9 cellular contexts compared by ENCODE assay signal in the genomic region with DNA sequence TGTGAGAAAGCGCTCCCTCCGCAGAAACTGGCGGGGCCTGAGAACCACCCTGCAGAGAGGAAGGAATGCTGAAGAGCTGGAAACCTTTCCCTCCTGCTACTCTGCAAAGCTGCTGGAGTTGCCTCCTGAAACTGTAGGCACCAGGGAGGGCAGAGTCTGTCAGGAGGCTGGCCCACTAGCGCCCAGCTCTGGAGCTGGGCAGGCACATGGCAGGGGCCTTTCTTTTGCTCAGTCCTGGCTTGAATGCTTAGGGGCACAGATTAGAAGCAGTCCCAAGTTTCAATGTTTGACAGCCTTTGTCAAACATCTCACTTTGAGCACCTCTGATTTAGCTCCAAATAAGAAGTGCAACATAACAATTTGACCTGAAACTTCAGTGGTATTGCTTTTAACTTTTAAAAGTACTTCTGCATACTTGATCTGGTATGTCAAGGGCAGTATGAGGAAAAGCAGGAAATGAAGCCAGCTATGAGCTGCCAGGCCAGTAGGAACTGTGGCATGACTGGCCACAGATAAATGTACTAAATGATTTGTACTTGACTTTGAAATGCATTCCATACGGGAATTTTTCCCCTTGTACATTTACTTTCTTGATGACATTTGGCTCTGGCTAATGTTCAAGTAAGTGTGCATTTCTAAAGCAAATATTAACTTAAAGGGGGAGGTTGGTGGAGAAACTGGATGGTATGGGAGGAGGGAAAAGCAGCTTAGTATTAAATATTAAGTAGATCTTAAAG. TPM values are rescaled to one million over a fixed set of nuclear protein-coding genes. Genes with fewer than 3 reads are reported as not detected.
DNase-seq lines count a peak whose midpoint lies in the region; ATAC-seq, FAIRE-seq and TF ChIP-seq lines count a peak whose summit lies in the region.
"Had no signal": no experiment of that assay in that cellular context is flagged by ENCODE, and none has a peak within 500 bp of the region (broad histone marks: within the 10 kb centered on the region; RNA-seq: fewer than 3 reads in every experiment).

No MANE protein-coding gene starts in this region.

- H3K9me1 ChIP-seq in keratinocyte (ENCODE audit: control insufficient read depth, extremely low read depth, insufficient read depth, low read length) = no peaks in the 10 kb centered on the region

- DNase-seq in M059J (ENCODE audit: low read depth) = peak; percentile 68
- DNase-seq in T47D (ENCODE audit: low read depth in 1 of 2, low spot score in 1 of 2) = peak; percentile 47 to 57
- no peak for DNase-seq in keratinocyte (ENCODE audit: low read depth, low spot score)
- no peak for DNase-seq in tibial nerve (ENCODE audit: low spot score in 2 of 2)
- no peak for DNase-seq in NCI-H82 treated with DMSO at 0.1 percent for 48 hours (lab: John Stamatoyannopoulos, UW; ENCODE audit: unreplicated experiment)
- DNase-seq in NCI-H146 treated with DMSO at 0.1 percent for 48 hours (lab: John Stamatoyannopoulos, UW; ENCODE audit: unreplicated experiment) = no peak
- DNase-seq: NCI-H345 had no signal

- H3K9me3 ChIP-seq in keratinocyte (ENCODE audit: control insufficient read depth, low read depth, low read length) (no peaks in the 10 kb centered on the region), tibial nerve (no peaks in the 10 kb centered on the region)

- H3K36me3 ChIP-seq in keratinocyte (ENCODE audit: control insufficient read depth in 2 of 2, extremely low read depth in 1 of 2, insufficient read depth in 2 of 2, low read length in 2 of 2) = peaks cover 26 to 61% of the 10 kb centered on the region in 2 experiments
- H3K36me3 ChIP-seq in tibial nerve = no peaks in the 10 kb centered on the region

- H3K79me2 ChIP-seq in keratinocyte (ENCODE audit: control insufficient read depth, insufficient read depth, low read length) = peaks cover 55% of the 10 kb centered on the region

- no peak for TF ChIP-seq EP300 in tibial nerve (IDR thresholded peaks at IDR 0.05)

- H3K27me3 ChIP-seq in keratinocyte (ENCODE audit: control insufficient read depth, extremely low read depth, insufficient read depth, low read length) (no peaks in the 10 kb centered on the region), tibial nerve (no peaks in the 10 kb centered on the region)

- ATAC-seq in GM19023 (IDR thresholded peaks at IDR 0.05; ENCODE audit: unreplicated experiment) = no peak

- FAIRE-seq in keratinocyte (lab: Jason Lieb, UNC) = no peak

- TF ChIP-seq CTCF in keratinocyte (optimal IDR thresholded peaks at IDR 0.05 in 1 of 3, IDR thresholded peaks at IDR 0.05 in 1 of 3, conservative IDR thresholded peaks at IDR 0.05 in 1 of 3; ENCODE audit: extremely low read depth in 1 of 3, insufficient read depth in 2 of 3, low read length in 3 of 3) (no peak), tibial nerve (IDR thresholded peaks at IDR 0.05) (no peak)

- no peak overlapping the region for H2AFZ ChIP-seq in keratinocyte (ENCODE audit: control insufficient read depth, low read length)

- H3K9ac ChIP-seq in keratinocyte (ENCODE audit: control insufficient read depth, extremely low read depth, insufficient read depth, low read length) = peak overlapping the region; percentile 93

- TF ChIP-seq POLR2A in tibial nerve (IDR thresholded peaks at IDR 0.05) = no peak

- H3K4me3 ChIP-seq in keratinocyte (ENCODE audit: control insufficient read depth in 2 of 3, extremely low read depth in 1 of 3, insufficient read depth in 2 of 3, low read depth in 1 of 3, low read length in 3 of 3) (peak overlapping the region in 2 of 3 experiments; percentile 3 to 7), tibial nerve (no peak overlapping the region)

- H3K4me2 ChIP-seq in keratinocyte (ENCODE audit: control insufficient read depth, extremely low read depth, insufficient read depth, low read depth, low read length) = peak overlapping the region; percentile 72

- dilution Hi-C loops in keratinocyte (cut with MboI; ENCODE audit: extremely low pct_ligation_motif_present, low sequenced_read_pairs) = no loop called here

- in situ Hi-C loops in T47D (cut with HindIII; ENCODE audit: low pct_unique_long_range_greater_than_20kb, low sequenced_read_pairs) = no loop called here

- H3K4me1 ChIP-seq in keratinocyte (ENCODE audit: control insufficient read depth, extremely low read depth, insufficient read depth, low read length) (peaks cover 97% of the 10 kb centered on the region), tibial nerve (peaks cover 0 to 60% (median 23%) of the 10 kb centered on the region in 4 donors)

- no peaks in the 10 kb centered on the region for H4K20me1 ChIP-seq in keratinocyte (ENCODE audit: control insufficient read depth, extremely low read depth, insufficient read depth, low read length)

- 12 to 42% methylated on average over 1 to 5 of the region's 5 CpGs for WGBS in tibial nerve, 2 donors

- H3K27ac ChIP-seq in keratinocyte (ENCODE audit: control insufficient read depth, insufficient read depth, low read length) (peak overlapping the region; percentile 99), tibial nerve (peak overlapping the region in 3 of 4 donors; percentile 26 to 50 (median 38))

RNA-seq across cellular contexts. Expression of gene C1orf116, which starts 7.2 kb away (rescaled TPM):
- not detected in 2 replicates for total RNA-seq in M059J (2014; rRNA removed; shearing (Covaris generic))
- polyA plus RNA-seq in keratinocyte = 38.8 to 69.2 TPM (median 65.3 TPM) in 3 replicates
- 55.5 TPM for polyA plus RNA-seq in keratinocyte (2011; ENCODE audit: low read depth)
- polyA plus RNA-seq in keratinocyte (2011; cell fraction: cytosol; rRNA removed) = 46.7 and 49.2 TPM in 2 replicates
- 136 and 166 TPM in 2 replicates for polyA plus RNA-seq in keratinocyte (2011; cell fraction: nucleus; rRNA removed)
- polyA plus RNA-seq in keratinocyte (2012; ENCODE audit: low replicate concordance) = 89.2 and 97.4 TPM in 2 replicates
- 45.2 to 149 TPM (median 67.3 TPM) in 3 replicates for polyA minus RNA-seq in keratinocyte
- polyA minus RNA-seq in keratinocyte (2011; cell fraction: cytosol; rRNA and poly(A)+ RNA removed) = 29.2 TPM
- 65.2 and 94.2 TPM in 2 replicates for polyA minus RNA-seq in keratinocyte (2011; cell fraction: nucleus; rRNA and poly(A)+ RNA removed)
- total RNA-seq in tibial nerve = under 1 TPM in 1 of 4 donors, not detected in 3; 0.44 TPM
- total RNA-seq: activated CD8-positive, alpha-beta memory T cell treated with anti-CD3 and anti-CD28 coated beads for 36 hours had no signal

RNA-seq across cellular contexts. Expression of gene YOD1, which starts 25.7 kb away (rescaled TPM):
- 5.1 and 6.0 TPM in 2 replicates for total RNA-seq in M059J (2014; rRNA removed; shearing (Covaris generic))
- 3.2 to 5.2 TPM (median 3.4 TPM) in 3 replicates for polyA plus RNA-seq in keratinocyte
- 93.0 TPM for polyA plus RNA-seq in keratinocyte (2011; ENCODE audit: low read depth)
- 0.71 and 2.0 TPM in 2 replicates for polyA plus RNA-seq in keratinocyte (2011; cell fraction: cytosol; rRNA removed)
- 7.1 and 10.2 TPM in 2 replicates for polyA plus RNA-seq in keratinocyte (2011; cell fraction: nucleus; rRNA removed)
- polyA plus RNA-seq in keratinocyte (2012; ENCODE audit: low replicate concordance) = 4.4 and 38.4 TPM in 2 replicates
- 1.8 to 7.8 TPM (median 3.2 TPM) in 3 replicates for polyA minus RNA-seq in keratinocyte
- 2.7 TPM for polyA minus RNA-seq in keratinocyte (2011; cell fraction: cytosol; rRNA and poly(A)+ RNA removed)
- polyA minus RNA-seq in keratinocyte (2011; cell fraction: nucleus; rRNA and poly(A)+ RNA removed) = 8.2 and 14.3 TPM in 2 replicates
- 10 to 100 TPM in 3 of 4 donors, 1 to 10 TPM in 1; 6.9 to 11.8 (median 10.7) TPM for total RNA-seq in tibial nerve

RNA-seq across cellular contexts. Expression of gene PFKFB2, which starts 27.8 kb away (rescaled TPM):
- total RNA-seq in M059J (2014; rRNA removed; shearing (Covaris generic)) = 6.4 and 6.5 TPM in 2 replicates
- 8.7 to 13.9 TPM (median 12.2 TPM) in 3 replicates for polyA plus RNA-seq in keratinocyte
- 36.2 TPM for polyA plus RNA-seq in keratinocyte (2011; ENCODE audit: low read depth)
- polyA plus RNA-seq in keratinocyte (2011; cell fraction: cytosol; rRNA removed) = 7.0 and 10.5 TPM in 2 replicates
- 22.4 and 25.8 TPM in 2 replicates for polyA plus RNA-seq in keratinocyte (2011; cell fraction: nucleus; rRNA removed)
- polyA plus RNA-seq in keratinocyte (2012; ENCODE audit: low replicate concordance) = 9.1 and 34.8 TPM in 2 replicates
- polyA minus RNA-seq in keratinocyte = 8.6 to 27.5 TPM (median 25.9 TPM) in 3 replicates
- polyA minus RNA-seq in keratinocyte (2011; cell fraction: cytosol; rRNA and poly(A)+ RNA removed) = 8.8 TPM
- 20.5 and 30.3 TPM in 2 replicates for polyA minus RNA-seq in keratinocyte (2011; cell fraction: nucleus; rRNA and poly(A)+ RNA removed)
- total RNA-seq in tibial nerve = 1 to 10 TPM; 6.5 to 9.8 (median 8.6) TPM

RNA-seq across cellular contexts. Expression of gene FCAMR, which starts 55.1 kb away (rescaled TPM):
- not detected in 2 replicates for total RNA-seq in M059J (2014; rRNA removed; shearing (Covaris generic))
- not detected in 3 replicates for polyA plus RNA-seq in keratinocyte
- not detected for polyA plus RNA-seq in keratinocyte (2011; ENCODE audit: low read depth)
- not detected in 2 replicates for polyA plus RNA-seq in keratinocyte (2011; cell fraction: cytosol; rRNA removed)
- polyA plus RNA-seq in keratinocyte (2011; cell fraction: nucleus; rRNA removed) = not detected in 2 replicates
- not detected in 2 replicates for polyA plus RNA-seq in keratinocyte (2012; ENCODE audit: low replicate concordance)
- polyA minus RNA-seq in keratinocyte = not detected in 3 replicates
- not detected for polyA minus RNA-seq in keratinocyte (2011; cell fraction: cytosol; rRNA and poly(A)+ RNA removed)
- not detected in 2 replicates for polyA minus RNA-seq in keratinocyte (2011; cell fraction: nucleus; rRNA and poly(A)+ RNA removed)
- not detected for total RNA-seq in tibial nerve
- total RNA-seq: activated CD8-positive, alpha-beta memory T cell treated with anti-CD3 and anti-CD28 coated beads for 36 hours had no signal

Comparison
In these comparisons a context has a peak if more than half of its experiments do, and no peak if none do; other contexts are left out.
1. DNase-seq: peak in M059J (single experiment) and T47D (2 of 2); none in keratinocyte (single experiment), tibial nerve (0 of 2), NCI-H82 treated with DMSO at 0.1 percent for 48 hours (single experiment) and NCI-H146 treated with DMSO at 0.1 percent for 48 hours (single experiment).
2. H3K4me3 ChIP-seq: peak in keratinocyte (2 of 3); none in tibial nerve (0 of 4).